In genomic region chr1:214567481-214567980, GRCh38 we compare ENCODE assay signal across 19 cellular contexts. TPM values are rescaled to one million over a fixed set of nuclear protein-coding genes. Genes with fewer than 3 reads are reported as not detected.
DNase-seq lines count a peak whose midpoint lies in the region; ATAC-seq, FAIRE-seq and TF ChIP-seq lines count a peak whose summit lies in the region.
"Had no signal": no experiment of that assay in that cellular context is flagged by ENCODE, and none has a peak within 500 bp of the region (broad histone marks: within the 10 kb centered on the region; RNA-seq: fewer than 3 reads in every experiment).

No MANE protein-coding gene starts in this region.

- H3K9ac ChIP-seq in SK-N-SH (0 out of 2 replicates have a peak overlapping the region, but pooled peaks have one; percentile 14), endothelial cell of umbilical vein (replicated peaks; ENCODE audit: extremely low read depth, insufficient read depth, low read length) (no peak overlapping the region), smooth muscle cell (ENCODE audit: low read depth) (no peak overlapping the region)

- H4K20me1 ChIP-seq in SK-N-SH (ENCODE audit: insufficient read depth): no peaks in the 10 kb centered on the region
- no peaks in the 10 kb centered on the region for H4K20me1 ChIP-seq in endothelial cell of umbilical vein (replicated peaks; ENCODE audit: control insufficient read depth, extremely low read depth, insufficient read depth, low read length)
- no peaks in the 10 kb centered on the region for H4K20me1 ChIP-seq in smooth muscle cell (ENCODE audit: low read depth)

- H3K79me2 ChIP-seq in SK-N-SH (ENCODE audit: insufficient read depth): no peaks in the 10 kb centered on the region
- H3K79me2 ChIP-seq in endothelial cell of umbilical vein (ENCODE audit: control insufficient read depth, insufficient read depth, low read length): no peaks in the 10 kb centered on the region
- no peaks in the 10 kb centered on the region for H3K79me2 ChIP-seq in smooth muscle cell (ENCODE audit: low read depth)

- no peak overlapping the region for H3K4me3 ChIP-seq in SK-N-SH (ENCODE audit: low read depth in 2 of 2, low read length in 1 of 2)
- no peak overlapping the region for H3K4me3 ChIP-seq in RWPE2 (ENCODE audit: severe bottlenecking)
- H3K4me3 ChIP-seq in endothelial cell of umbilical vein (replicated peaks in 1 of 3; ENCODE audit: insufficient read depth in 1 of 3, low read depth in 1 of 3, low read length in 3 of 3): no peak overlapping the region
- H3K4me3 ChIP-seq in smooth muscle cell: no peak overlapping the region
- H3K4me3 ChIP-seq: MG63 had no signal

- H3F3A ChIP-seq in SK-N-SH (replicated peaks; ENCODE audit: insufficient read depth): peaks cover 61% of the 10 kb centered on the region
- H3F3A ChIP-seq in smooth muscle cell (ENCODE audit: low read depth): no peaks in the 10 kb centered on the region

- no peaks in the 10 kb centered on the region for H3K36me3 ChIP-seq in SK-N-SH (replicated peaks in 1 of 2; ENCODE audit: control insufficient read depth in 1 of 2, insufficient read depth in 2 of 2, low read length in 1 of 2)
- H3K36me3 ChIP-seq in RWPE2 (ENCODE audit: low read depth): no peaks in the 10 kb centered on the region
- H3K36me3 ChIP-seq in endothelial cell of umbilical vein (ENCODE audit: control insufficient read depth in 2 of 2, extremely low read depth in 1 of 2, insufficient read depth in 2 of 2, low read length in 2 of 2): no peaks in the 10 kb centered on the region
- H3K36me3 ChIP-seq in smooth muscle cell (ENCODE audit: low read depth): no peaks in the 10 kb centered on the region
- H3K36me3 ChIP-seq: MG63 had no signal

- ATAC-seq in SK-N-SH treated with all-trans-retinoic acid at 6 μM for 48 hours (no peak), RWPE2 (ENCODE audit: low read depth) (no peak), GM19463 (IDR thresholded peaks at IDR 0.05; ENCODE audit: unreplicated experiment) (no peak), GM21360 (IDR thresholded peaks at IDR 0.05; ENCODE audit: unreplicated experiment) (no peak)

- H3K4me2 ChIP-seq in SK-N-SH (peak overlapping the region; percentile 17; the same call in 1 of the 2 replicates), endothelial cell of umbilical vein (ENCODE audit: insufficient read depth, low read length) (no peak overlapping the region), smooth muscle cell (no peak overlapping the region)

- POLR2A ChIA-PET in SK-N-SH (lab: Yijun Ruan, JAX) (no interaction called here), endothelial cell of umbilical vein (lab: Charles Lee) (no interaction called here)

- H3K9me2 ChIP-seq in SK-N-SH: no peaks in the 10 kb centered on the region

- WGBS in SK-N-SH (ENCODE audit: low lambda C conversion rate): 87% methylated on average over 2 of the region's 2 CpGs
- 76% methylated on average over 2 of the region's 2 CpGs for WGBS in smooth muscle cell (ENCODE audit: low lambda C conversion rate)

- H2AFZ ChIP-seq in SK-N-SH (ENCODE audit: low read depth): no peak overlapping the region
- peak overlapping the region; percentile 31 for H2AFZ ChIP-seq in endothelial cell of umbilical vein (ENCODE audit: low read depth, low read length)
- H2AFZ ChIP-seq in smooth muscle cell (ENCODE audit: low read depth): no peak overlapping the region

- H3K4me1 ChIP-seq in SK-N-SH (ENCODE audit: control insufficient read depth in 1 of 2, insufficient read depth in 2 of 2, low read depth in 1 of 2, low read length in 1 of 2) (peaks cover 2 to 34% of the 10 kb centered on the region in 2 experiments), RWPE2 (ENCODE audit: insufficient read depth, poor library complexity, severe bottlenecking) (peaks cover 44% of the 10 kb centered on the region), endothelial cell of umbilical vein (ENCODE audit: control insufficient read depth, extremely low read depth, insufficient read depth, low read length) (peaks cover 48% of the 10 kb centered on the region), smooth muscle cell (ENCODE audit: low read depth) (peaks cover 3% of the 10 kb centered on the region)
- H3K4me1 ChIP-seq: Caco-2 had no signal

- dilution Hi-C loops in endothelial cell of umbilical vein (cut with MboI; ENCODE audit: extremely low pct_ligation_motif_present, low sequenced_read_pairs): no loop called here

- H3K9me1 ChIP-seq in endothelial cell of umbilical vein (replicated peaks; ENCODE audit: control insufficient read depth, extremely low read depth, insufficient read depth, low read length): no peaks in the 10 kb centered on the region

- peak overlapping the region in 1 of 2 experiments; percentile 75; a peak in 2 of 4 replicates for H3K27ac ChIP-seq in SK-N-SH (ENCODE audit: low read depth in 2 of 2, low read length in 1 of 2)
- peak overlapping the region; percentile 93 for H3K27ac ChIP-seq in RWPE2 (ENCODE audit: poor library complexity, severe bottlenecking)
- H3K27ac ChIP-seq in endothelial cell of umbilical vein (ENCODE audit: insufficient read depth, low read depth, low read length): peak overlapping the region; percentile 33
- H3K27ac ChIP-seq in smooth muscle cell (ENCODE audit: low read depth): peak overlapping the region; percentile 20

- H3K9me3 ChIP-seq in SK-N-SH (no peaks in the 10 kb centered on the region), RWPE2 (ENCODE audit: severe bottlenecking) (no peaks in the 10 kb centered on the region), endothelial cell of umbilical vein (replicated peaks; ENCODE audit: control insufficient read depth, insufficient read depth, low read length) (no peaks in the 10 kb centered on the region), smooth muscle cell (replicated peaks; ENCODE audit: low read depth) (no peaks in the 10 kb centered on the region)
- H3K9me3 ChIP-seq: Caco-2, MG63 had no signal

- intact Hi-C loops in endothelial cell of umbilical vein (cut with micrococcal nuclease): loop anchor here (2.0 kb wide), 1 partner anchor 13 kb away; no protein-coding TSS in a partner anchor

- no peaks in the 10 kb centered on the region for H3K27me3 ChIP-seq in SK-N-SH (ENCODE audit: insufficient read depth)
- no peaks in the 10 kb centered on the region for H3K27me3 ChIP-seq in RWPE2 (ENCODE audit: insufficient read depth, poor library complexity, severe bottlenecking)
- H3K27me3 ChIP-seq in endothelial cell of umbilical vein (ENCODE audit: control insufficient read depth in 2 of 2, insufficient read depth in 2 of 2, low read length in 2 of 2): no peaks in the 10 kb centered on the region
- H3K27me3 ChIP-seq in smooth muscle cell (ENCODE audit: low read depth): no peaks in the 10 kb centered on the region
- H3K27me3 ChIP-seq: MG63 had no signal

- TF ChIP-seq RAD21 in SK-N-SH (IDR thresholded peaks at IDR 0.05; ENCODE audit: low read length): no peak

- no peak for TF ChIP-seq POLR2A in endothelial cell of umbilical vein (IDR thresholded peaks at IDR 0.05; ENCODE audit: low read depth, low read length)

- TF ChIP-seq CTCF in SK-N-SH (IDR thresholded peaks at IDR 0.05): no peak
- no peak for TF ChIP-seq CTCF in RWPE2 (IDR thresholded peaks at IDR 0.05; ENCODE audit: poor library complexity, severe bottlenecking)
- no peak for TF ChIP-seq CTCF in endothelial cell of umbilical vein (IDR thresholded peaks at IDR 0.05; ENCODE audit: extremely low read depth in 1 of 2, insufficient read depth in 1 of 2, low read depth in 1 of 2, low read length in 2 of 2)
- TF ChIP-seq CTCF in smooth muscle cell (IDR thresholded peaks at IDR 0.05; ENCODE audit: borderline replicate concordance, insufficient read depth, poor library complexity, severe bottlenecking): no peak

- CTCF ChIA-PET in SK-N-SH (lab: Yijun Ruan, JAX): interaction anchor here (1.4 to 4.2 kb wide), 3 partner anchors 10 to 235 kb away, joined by 4 to 21 read pairs (median 18); no protein-coding TSS in a partner anchor
- CTCF ChIA-PET in endothelial cell of umbilical vein (lab: Charles Lee): interaction anchor here (1.1 to 5.8 kb wide), 7 partner anchors 11 to 235 kb away, joined by 3 to 40 read pairs (median 5); partner anchors contain the start of gene PTPN14

- no peak for DNase-seq in SK-N-SH
- DNase-seq in RWPE2 (ENCODE audit: low spot score): no peak
- DNase-seq in endothelial cell of umbilical vein (ENCODE audit: low read depth, low spot score): no peak
- no peak for DNase-seq in smooth muscle cell (lab: John Stamatoyannopoulos, UW; ENCODE audit: unreplicated experiment)
- no peak for DNase-seq in activated CD8-positive, alpha-beta memory T cell treated with anti-CD3 and anti-CD28 coated beads, Interleukin-2, amount 50 U/mL, for 4 hours
- DNase-seq: Caco-2; CD4-positive, alpha-beta T cell; DMS79; Karpas-422; NCI-H1048; NCI-H1694; NCI-H2081 treated with DMSO at 0.1 percent for 48 hours; OCI-M1 had no signal

- FAIRE-seq in endothelial cell of umbilical vein (lab: Jason Lieb, UNC): no peak
- FAIRE-seq: GM12892, HTR-8/SVneo had no signal

- no peak for TF ChIP-seq EP300 in SK-N-SH (IDR thresholded peaks at IDR 0.05; ENCODE audit: borderline replicate concordance in 1 of 2, low read depth in 1 of 2, low read length in 1 of 2)

- BruUV-seq in endothelial cell of umbilical vein (replicated peaks; lab: Mats Ljungman, UMichigan): no TSS peak

RNA-seq across cellular contexts. Expression of gene PTPN14, which starts 16.1 kb away (rescaled TPM):
- 12.8 and 14.3 TPM in 2 replicates for polyA plus RNA-seq in SK-N-SH (2012; rRNA removed)
- polyA plus RNA-seq in SK-N-SH (2012; cell fraction: cytosol; rRNA removed): 11.9 and 13.3 TPM in 2 replicates
- polyA plus RNA-seq in SK-N-SH (2012; cell fraction: nucleus; rRNA removed): 14.0 and 17.8 TPM in 2 replicates
- total RNA-seq in endothelial cell of umbilical vein: 88.9 and 93.0 TPM in 2 replicates
- polyA plus RNA-seq in endothelial cell of umbilical vein: 18.5 and 23.1 TPM in 2 replicates
- polyA plus RNA-seq in endothelial cell of umbilical vein (2011; cell fraction: cytosol; rRNA removed): 18.2 and 18.3 TPM in 2 replicates
- 35.6 and 36.4 TPM in 2 replicates for polyA plus RNA-seq in endothelial cell of umbilical vein (2011; cell fraction: nucleus; rRNA removed)
- 22.8 and 30.2 TPM in 2 replicates for polyA plus RNA-seq in endothelial cell of umbilical vein (2012)
- 114 and 116 TPM in 2 replicates for polyA minus RNA-seq in endothelial cell of umbilical vein
- 22.9 TPM for polyA minus RNA-seq in endothelial cell of umbilical vein (2011; cell fraction: cytosol; rRNA and poly(A)+ RNA removed)
- 109 and 123 TPM in 2 replicates for polyA minus RNA-seq in endothelial cell of umbilical vein (2011; cell fraction: nucleus; rRNA and poly(A)+ RNA removed)
- 28.6 and 28.9 TPM in 2 replicates for total RNA-seq in smooth muscle cell
- polyA plus RNA-seq in smooth muscle cell: 13.7 and 13.9 TPM in 2 replicates

RNA-seq across cellular contexts. Expression of gene CENPF, which starts 35.5 kb away (rescaled TPM):
- polyA plus RNA-seq in SK-N-SH (2012; rRNA removed) (14.5 and 14.9 TPM in 2 replicates), endothelial cell of umbilical vein (3.8 and 6.4 TPM in 2 replicates), smooth muscle cell (8.3 and 11.3 TPM in 2 replicates)
- 18.1 and 23.0 TPM in 2 replicates for polyA plus RNA-seq in SK-N-SH (2012; cell fraction: cytosol; rRNA removed)
- polyA plus RNA-seq in SK-N-SH (2012; cell fraction: nucleus; rRNA removed): 7.3 and 15.6 TPM in 2 replicates
- total RNA-seq in endothelial cell of umbilical vein (66.2 and 72.9 TPM in 2 replicates), smooth muscle cell (7.4 and 10.1 TPM in 2 replicates)
- polyA plus RNA-seq in endothelial cell of umbilical vein (2011; cell fraction: cytosol; rRNA removed): 22.2 and 23.2 TPM in 2 replicates
- polyA plus RNA-seq in endothelial cell of umbilical vein (2011; cell fraction: nucleus; rRNA removed): 34.5 and 55.7 TPM in 2 replicates
- 20.3 and 71.4 TPM in 2 replicates for polyA plus RNA-seq in endothelial cell of umbilical vein (2012)
- polyA minus RNA-seq in endothelial cell of umbilical vein: 10.5 and 12.0 TPM in 2 replicates
- 35.9 TPM for polyA minus RNA-seq in endothelial cell of umbilical vein (2011; cell fraction: cytosol; rRNA and poly(A)+ RNA removed)
- polyA minus RNA-seq in endothelial cell of umbilical vein (2011; cell fraction: nucleus; rRNA and poly(A)+ RNA removed): 16.9 and 28.9 TPM in 2 replicates
